In the genomic region with DNA sequence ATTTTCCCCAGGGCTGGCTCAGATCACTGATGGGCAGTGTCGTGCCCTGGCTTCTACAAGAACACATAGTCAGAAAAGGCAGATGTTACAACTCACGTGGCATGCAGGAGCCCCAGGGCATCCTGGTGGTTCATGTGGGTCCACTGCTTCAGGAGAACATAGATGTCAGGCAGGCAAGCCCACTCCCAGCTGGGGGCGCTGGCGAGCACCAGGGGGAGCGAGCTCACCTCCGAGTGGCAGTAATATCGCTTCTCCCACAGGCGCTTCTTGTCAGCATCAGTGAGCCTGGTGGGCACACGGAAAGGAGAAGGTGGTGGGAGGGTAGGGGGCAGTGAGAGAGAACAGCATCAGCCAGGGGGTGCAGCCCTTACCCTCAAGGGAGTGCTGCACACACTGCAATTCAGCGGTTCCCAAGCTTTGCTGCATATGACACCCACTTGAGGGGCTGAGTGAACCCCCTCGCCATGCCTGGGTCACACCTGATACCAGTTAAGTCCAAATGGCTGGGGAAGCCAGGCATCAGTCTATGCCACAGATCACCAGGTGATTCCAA, we compare ENCODE assay signal across 9 cellular contexts. TPM values are rescaled to one million over a fixed set of nuclear protein-coding genes. Genes with fewer than 3 reads are reported as not detected.
DNase-seq lines count a peak whose midpoint lies in the region; ATAC-seq and TF ChIP-seq lines count a peak whose summit lies in the region.
"Had no signal": no experiment of that assay in that cellular context is flagged by ENCODE, and none has a peak within 500 bp of the region (broad histone marks: within the 10 kb centered on the region; RNA-seq: fewer than 3 reads in every experiment).

No MANE protein-coding gene starts in this region.

- H3K4me3 ChIP-seq in HEK293 (ENCODE audit: low read depth, low read length): no peak overlapping the region
- no peak overlapping the region for H3K4me3 ChIP-seq in Panc1 (ENCODE audit: low read depth in 2 of 2, low read length in 2 of 2)
- H3K4me3 ChIP-seq in suprapubic skin: no peak overlapping the region

- H3K36me3 ChIP-seq in HEK293 (ENCODE audit: control insufficient read depth in 2 of 2, insufficient read depth in 1 of 2, low read length in 2 of 2) (peaks cover 5 to 40% of the 10 kb centered on the region in 2 experiments; a peak in 2 of 3 replicates), Panc1 (ENCODE audit: control insufficient read depth, insufficient read depth, low read length) (no peaks in the 10 kb centered on the region), suprapubic skin (peaks cover 62% of the 10 kb centered on the region)

- peaks cover 73% of the 10 kb centered on the region for H3K4me1 Mint-ChIP-seq in Calu3 (ENCODE audit: low read depth, unreplicated experiment)

- ATAC-seq in Panc1: peak; percentile 57; the same call in 1 of the 2 replicates
- ATAC-seq in activated naive CD4-positive, alpha-beta T cell treated with anti-CD3 and anti-CD28 coated beads, Interleukin-2, amount 50 U/mL, for 72 hours: peak in 1 of 2 donors; percentile 31

- TF ChIP-seq CTCF in Calu3 (IDR thresholded peaks at IDR 0.05; ENCODE audit: unreplicated experiment) (no peak), HEK293 (tag by site-specific recombination; IDR thresholded peaks at IDR 0.05) (peak; percentile 67), Panc1 (IDR thresholded peaks at IDR 0.05) (peak; percentile 86), suprapubic skin (IDR thresholded peaks at IDR 0.05) (no peak)

- no peak for TF ChIP-seq POLR2A in suprapubic skin (IDR thresholded peaks at IDR 0.05)

- H3K4me1 ChIP-seq in HEK293 (ENCODE audit: control insufficient read depth, insufficient read depth, low read length) (peaks cover 3% of the 10 kb centered on the region; the same call in 1 of the 2 replicates), Panc1 (ENCODE audit: control insufficient read depth, insufficient read depth, low read length) (peaks cover 3% of the 10 kb centered on the region; the same call in 1 of the 2 replicates), suprapubic skin (peaks cover 66% of the 10 kb centered on the region)
- H3K4me1 ChIP-seq: parathyroid adenoma had no signal

- CTCF ChIA-PET in Calu3 (lab: Charles Lee) (interaction anchor here (0.9 to 9.2 kb wide), 9 partner anchors 14 to 361 kb away, joined by 3 to 132 read pairs (median 9); a partner anchor contains a TSS), HEK293 (lab: Yijun Ruan, JAX) (interaction anchor here (0.7 to 10.8 kb wide), 23 partner anchors 9 to 361 kb away, joined by 3 to 314 read pairs (median 6); a partner anchor contains a TSS), Panc1 (lab: Charles Lee) (interaction anchor here (1.1 to 2.1 kb wide), 7 partner anchors 15 to 57 kb away, joined by 4 to 15 read pairs (median 5); a partner anchor contains a TSS)

- 50% methylated on average over 11 of the region's 11 CpGs for WGBS in suprapubic skin

- in situ Hi-C loops in Panc1 (cut with HindIII; ENCODE audit: low pct_unique_long_range_greater_than_20kb, low sequenced_read_pairs): no loop called here

- DNase-seq in Calu3 (peak; percentile 60), Panc1 (ENCODE audit: low read depth, low spot score) (no peak), left kidney (ENCODE audit: low read depth, low spot score) (peak; percentile 52), cerebellar nuclear complex (lab: John Stamatoyannopoulos, UW) (no peak), suprapubic skin (ENCODE audit: low spot score in 2 of 2) (no peak), NCI-H526 treated with DMSO at 0.1 percent for 48 hours (lab: John Stamatoyannopoulos, UW) (no peak)
- DNase-seq in activated naive CD4-positive, alpha-beta T cell treated with anti-CD3 and anti-CD28 coated beads, Interleukin-2, amount 50 U/mL, for 72 hours (ENCODE audit: low spot score in 2 of 2): peak in 1 of 2 donors; percentile 71

- peaks cover 44% of the 10 kb centered on the region for H3K36me3 Mint-ChIP-seq in Calu3 (ENCODE audit: insufficient read depth, unreplicated experiment)
- H3K36me3 Mint-ChIP-seq in activated naive CD4-positive, alpha-beta T cell treated with anti-CD3 and anti-CD28 coated beads, Interleukin-2, amount 50 U/mL, for 72 hours: peaks cover 0 to 30% of the 10 kb centered on the region in 2 donors

- no peaks in the 10 kb centered on the region for H3K27me3 Mint-ChIP-seq in Calu3 (ENCODE audit: unreplicated experiment)

- H3K4me3 Mint-ChIP-seq in Calu3 (ENCODE audit: low read depth, unreplicated experiment): no peak overlapping the region

- intact Hi-C loops in Calu3 (cut with micrococcal nuclease; ENCODE audit: unreplicated experiment): loop anchor here (2.0 kb wide), 1 partner anchor 57 kb away; no protein-coding TSS in a partner anchor
- intact Hi-C loops in Panc1 (cut with micrococcal nuclease; ENCODE audit: unreplicated experiment): loop anchor here (1.0 kb wide), 1 partner anchor 56 kb away; no protein-coding TSS in a partner anchor

- BruUV-seq in Calu3 (replicated peaks; lab: Mats Ljungman, UMichigan) (no TSS peak), Panc1 (replicated peaks; lab: Mats Ljungman, UMichigan) (no TSS peak)

- H3K27ac ChIP-seq in HEK293 (ENCODE audit: extremely low read depth, low read depth, low read length): no peak overlapping the region
- H3K27ac ChIP-seq in Panc1 (ENCODE audit: low read length): no peak overlapping the region
- H3K27ac ChIP-seq in suprapubic skin: no peak overlapping the region
- H3K27ac ChIP-seq: parathyroid adenoma had no signal

- H3K9me3 ChIP-seq in HEK293 (ENCODE audit: control insufficient read depth, insufficient read depth, low read depth, low read length) (no peaks in the 10 kb centered on the region), Panc1 (ENCODE audit: control insufficient read depth, insufficient read depth, low read depth, low read length) (no peaks in the 10 kb centered on the region), suprapubic skin (no peaks in the 10 kb centered on the region)

- no peak overlapping the region for H3K27ac Mint-ChIP-seq in Calu3 (ENCODE audit: unreplicated experiment)
- H3K27ac Mint-ChIP-seq in activated naive CD4-positive, alpha-beta T cell treated with anti-CD3 and anti-CD28 coated beads, Interleukin-2, amount 50 U/mL, for 72 hours: peak overlapping the region; percentile 42 to 92

- POLR2A ChIA-PET in HEK293 (lab: Yijun Ruan, JAX) (interaction anchor here (0.6 to 2.8 kb wide), 4 partner anchors 38 to 68 kb away, joined by 4 to 20 read pairs (median 5); a partner anchor contains a TSS), Panc1 (lab: Charles Lee) (no interaction called here)

- H3K27me3 ChIP-seq in Panc1 (ENCODE audit: control insufficient read depth, insufficient read depth, low read length): no peaks in the 10 kb centered on the region
- H3K27me3 ChIP-seq in suprapubic skin: no peaks in the 10 kb centered on the region

- no peaks in the 10 kb centered on the region for H3K9me3 Mint-ChIP-seq in Calu3 (ENCODE audit: low read depth, unreplicated experiment)
- no peaks in the 10 kb centered on the region for H3K9me3 Mint-ChIP-seq in activated naive CD4-positive, alpha-beta T cell treated with anti-CD3 and anti-CD28 coated beads, Interleukin-2, amount 50 U/mL, for 72 hours

- no peak for TF ChIP-seq EP300 in suprapubic skin (IDR thresholded peaks at IDR 0.05)

TF ChIP-seq in HEK293, 187 proteins besides CTCF, POLR2A, EP300 and RAD21 (continues in another document):
- TF ChIP-seq ZNF843 (tag by site-specific recombination; IDR thresholded peaks at IDR 0.05) (no peak), ZNF664 (tag by site-specific recombination; IDR thresholded peaks at IDR 0.05) (no peak), KLF16 (tag by site-specific recombination; IDR thresholded peaks at IDR 0.05) (no peak), ZNF2 (tag by site-specific recombination; IDR thresholded peaks at IDR 0.05) (no peak), TCF7L2 (IDR thresholded peaks at IDR 0.05; ENCODE audit: borderline replicate concordance, low read depth, low read length) (no peak)

RNA-seq across cellular contexts. Expression of a gene that starts 34.3 kb away (rescaled TPM):
- total RNA-seq in Calu3 (2022) (65.2 and 68.8 TPM in 2 replicates), Panc1 (2021; ENCODE audit: unreplicated experiment) (51.1 TPM), suprapubic skin (10 to 100 TPM; 51.2 to 66.4 (median 56.7) TPM)
- 14.8 TPM for polyA plus RNA-seq in Panc1 (2012; ENCODE audit: insufficient read length)
- total RNA-seq in activated naive CD4-positive, alpha-beta T cell treated with anti-CD3 and anti-CD28 coated beads, Interleukin-2, amount 50 U/mL, for 72 hours: 100 to 1,000 TPM in 1 of 2 donors, 10 to 100 TPM in 1; 54.6 to 138 TPM

RNA-seq across cellular contexts. Expression of a gene that starts 48.7 kb away (rescaled TPM):
- total RNA-seq in Calu3 (2022) (24.4 and 33.9 TPM in 2 replicates), Panc1 (2021; ENCODE audit: unreplicated experiment) (19.1 TPM), suprapubic skin (100 to 1,000 TPM in 2 of 4 donors, 10 to 100 TPM in 2; 70.7 to 162 (median 94.5) TPM)
- polyA plus RNA-seq in Panc1 (2012; ENCODE audit: insufficient read length): 12.8 TPM
- 10 to 100 TPM; 26.3 to 65.6 TPM for total RNA-seq in activated naive CD4-positive, alpha-beta T cell treated with anti-CD3 and anti-CD28 coated beads, Interleukin-2, amount 50 U/mL, for 72 hours

Comparison
In these comparisons a context has a peak if more than half of its experiments do, and no peak if none do; other contexts are left out.
1. DNase-seq: peak in Calu3 (single experiment) and left kidney (single experiment); none in Panc1 (single experiment), cerebellar nuclear complex (0 of 2), suprapubic skin (0 of 2) and NCI-H526 treated with DMSO at 0.1 percent for 48 hours (single experiment).
2. CTCF ChIP-seq: peak in HEK293 (single experiment) and Panc1 (single experiment); none in Calu3 (single experiment) and suprapubic skin (0 of 2).